Comparison of ENCODE assay signal across 17 cellular contexts in the genomic region with DNA sequence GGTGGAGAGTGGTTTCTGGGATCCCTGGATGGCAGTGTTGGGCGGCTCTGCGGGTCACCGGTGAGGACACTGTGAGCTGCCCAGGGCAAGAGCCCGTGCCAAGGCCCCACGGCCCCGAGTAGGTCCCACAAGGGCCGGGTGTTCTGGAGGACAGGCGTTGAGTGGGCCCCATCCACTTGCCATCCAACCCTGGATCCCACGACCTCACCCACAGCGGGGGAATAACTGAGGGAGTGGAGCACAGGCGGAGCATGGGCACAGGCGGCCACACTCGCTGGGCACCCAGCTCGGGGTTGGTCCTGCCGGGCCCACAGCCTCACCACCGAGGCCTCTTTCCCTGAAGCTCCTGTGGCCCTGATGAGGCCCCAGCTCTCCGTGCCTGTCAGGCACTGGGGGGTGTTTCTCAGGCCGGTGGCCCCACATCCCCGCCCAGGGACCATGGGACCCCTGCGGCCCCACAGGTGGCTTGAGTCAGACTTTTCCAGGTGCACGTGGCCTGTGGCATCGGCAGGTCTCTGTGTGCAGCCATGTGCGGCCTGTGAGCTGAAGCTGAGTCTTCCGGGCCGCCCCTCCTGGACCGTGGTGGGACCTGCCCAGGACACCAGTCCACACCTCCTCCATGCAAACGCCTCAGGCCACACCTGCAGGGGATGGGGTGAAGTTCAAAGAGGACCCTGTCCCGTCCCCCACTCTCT. TPM values are rescaled to one million over a fixed set of nuclear protein-coding genes. Genes with fewer than 3 reads are reported as not detected.
DNase-seq lines count a peak whose midpoint lies in the region; ATAC-seq and TF ChIP-seq lines count a peak whose summit lies in the region.
"Had no signal": no experiment of that assay in that cellular context is flagged by ENCODE, and none has a peak within 500 bp of the region (broad histone marks: within the 10 kb centered on the region; RNA-seq: fewer than 3 reads in every experiment).

No MANE protein-coding gene starts in this region.

- TF ChIP-seq CTCF in left ventricle myocardium inferior (IDR thresholded peaks at IDR 0.05; ENCODE audit: borderline replicate concordance), result no peak
- TF ChIP-seq CTCF in spleen (IDR thresholded peaks at IDR 0.05 in 8 of 11, conservative IDR thresholded peaks at IDR 0.05 in 3 of 11), result no peak

- 85 to 93% (median 92%) methylated on average over 8 to 28 of the region's 28 CpGs for WGBS in spleen, 5 donors

- TF ChIP-seq POLR2A in spleen (IDR thresholded peaks at IDR 0.05), result no peak

- DNase-seq in Right ventricle myocardium inferior (ENCODE audit: missing footprints), result peak; percentile 30
- no peak for DNase-seq in left ventricle myocardium inferior
- peak; percentile 84 for DNase-seq in mesenteric fat pad (ENCODE audit: low spot score)
- peak; percentile 55 for DNase-seq in spleen
- DNase-seq in NCI-H146 (lab: John Stamatoyannopoulos, UW), result no peak
- no peak for DNase-seq in putamen (ENCODE audit: low spot score)
- no peak for DNase-seq in A172 (ENCODE audit: low spot score)
- DNase-seq: CD8-positive, alpha-beta T cell; Karpas-422; MV-4-11; NCI-H446 treated with DMSO at 0.1 percent for 48 hours; SK-N-SH; SW 1271 had no signal

- peaks cover 17% of the 10 kb centered on the region for H3K9me3 ChIP-seq in left ventricle myocardium inferior (replicated peaks)
- H3K9me3 ChIP-seq in spleen, result peaks cover 0 to 10% (median 0%) of the 10 kb centered on the region in 8 donors
- H3K9me3 ChIP-seq: SK-N-SH had no signal

- no peak for ATAC-seq in Right ventricle myocardium inferior
- ATAC-seq: CD8-positive, alpha-beta T cell; HCT116 had no signal

- H3K4me1 ChIP-seq in left ventricle myocardium inferior (no peaks in the 10 kb centered on the region), spleen (no peaks in the 10 kb centered on the region)

- H3K27me3 ChIP-seq in left ventricle myocardium inferior (ENCODE audit: low read depth) (peaks cover 32% of the 10 kb centered on the region), spleen (replicated peaks in 1 of 7) (peaks cover 0 to 40% (median 0%) of the 10 kb centered on the region in 7 donors)

- H3K27ac ChIP-seq in left ventricle myocardium inferior (replicated peaks), result no peak overlapping the region
- H3K27ac ChIP-seq in spleen, result no peak overlapping the region
- H3K27ac ChIP-seq: C4-2B, HL-60, RWPE1 had no signal

- H3K36me3 ChIP-seq in left ventricle myocardium inferior (no peaks in the 10 kb centered on the region), spleen (peaks cover 0 to 1% (median 0%) of the 10 kb centered on the region in 6 donors)

- intact Hi-C loops in Right ventricle myocardium inferior (cut with DNase I) (no loop called here), left ventricle myocardium inferior (cut with micrococcal nuclease) (no loop called here), spleen (cut with DNase I; ENCODE audit: low total_unique reads) (no loop called here)

- no peak overlapping the region for H3K4me3 ChIP-seq in left ventricle myocardium inferior
- H3K4me3 ChIP-seq in spleen, result no peak overlapping the region

RNA-seq across cellular contexts. Expression of a gene that starts 16.6 kb away (rescaled TPM):
- total RNA-seq in Right ventricle myocardium inferior (9.8 TPM), left ventricle myocardium inferior (7.7 TPM), mesenteric fat pad (22.7 TPM), spleen (10 to 100 TPM in 6 of 7 donors, 1 to 10 TPM in 1; 5.7 to 26.9 (median 22.2) TPM)
- polyA plus RNA-seq in spleen, result 10 to 100 TPM in 2 of 3 donors, 1 to 10 TPM in 1; 6.0 to 13.0 (median 10.3) TPM
- 1.8 and 2.3 TPM in 2 replicates for total RNA-seq in A172 (2014; rRNA removed; shearing (Covaris generic))

Comparison
In these comparisons a context has a peak if more than half of its experiments do, and no peak if none do; other contexts are left out.
1. DNase-seq: peak in Right ventricle myocardium inferior (single experiment), mesenteric fat pad (single experiment) and spleen (single experiment); none in left ventricle myocardium inferior (single experiment), NCI-H146 (single experiment), putamen (single experiment) and A172 (single experiment).